1 cellular context compared by ENCODE assay signal in the genomic region with DNA sequence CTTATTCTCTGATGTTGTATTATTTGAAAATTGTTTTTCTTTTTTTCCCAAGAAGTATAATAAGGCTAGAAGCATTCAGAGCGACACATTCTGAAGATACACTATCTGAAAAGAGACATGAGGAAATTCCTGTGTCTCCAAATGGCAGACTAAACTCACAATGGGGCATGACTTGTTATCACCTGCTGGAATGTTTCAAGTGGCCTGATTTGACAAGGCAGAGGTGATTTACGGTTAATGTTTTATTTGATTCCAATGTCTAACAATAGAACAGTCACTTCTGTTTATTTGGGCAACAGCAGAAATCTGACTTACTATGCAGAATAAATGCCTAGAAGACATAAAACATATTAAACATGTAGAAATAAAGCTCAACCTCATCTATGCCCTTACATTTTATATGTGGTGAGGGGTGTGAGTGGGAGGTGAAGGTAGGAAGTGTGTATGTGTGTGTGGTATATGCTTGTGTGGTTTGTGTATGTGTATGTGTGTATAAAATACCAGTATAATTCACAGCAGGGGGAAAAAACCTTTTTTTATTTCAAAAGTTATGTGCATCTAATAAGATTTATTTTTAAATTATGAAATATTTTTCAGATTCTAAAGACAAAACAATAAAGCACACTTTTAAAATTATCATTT.
TF ChIP-seq lines count a peak whose summit lies in the region.

No MANE protein-coding gene starts in this region.

TF ChIP-seq in SK-N-SH, 30 proteins besides CTCF, POLR2A, EP300 and RAD21:
- TF ChIP-seq, protein P1, sequence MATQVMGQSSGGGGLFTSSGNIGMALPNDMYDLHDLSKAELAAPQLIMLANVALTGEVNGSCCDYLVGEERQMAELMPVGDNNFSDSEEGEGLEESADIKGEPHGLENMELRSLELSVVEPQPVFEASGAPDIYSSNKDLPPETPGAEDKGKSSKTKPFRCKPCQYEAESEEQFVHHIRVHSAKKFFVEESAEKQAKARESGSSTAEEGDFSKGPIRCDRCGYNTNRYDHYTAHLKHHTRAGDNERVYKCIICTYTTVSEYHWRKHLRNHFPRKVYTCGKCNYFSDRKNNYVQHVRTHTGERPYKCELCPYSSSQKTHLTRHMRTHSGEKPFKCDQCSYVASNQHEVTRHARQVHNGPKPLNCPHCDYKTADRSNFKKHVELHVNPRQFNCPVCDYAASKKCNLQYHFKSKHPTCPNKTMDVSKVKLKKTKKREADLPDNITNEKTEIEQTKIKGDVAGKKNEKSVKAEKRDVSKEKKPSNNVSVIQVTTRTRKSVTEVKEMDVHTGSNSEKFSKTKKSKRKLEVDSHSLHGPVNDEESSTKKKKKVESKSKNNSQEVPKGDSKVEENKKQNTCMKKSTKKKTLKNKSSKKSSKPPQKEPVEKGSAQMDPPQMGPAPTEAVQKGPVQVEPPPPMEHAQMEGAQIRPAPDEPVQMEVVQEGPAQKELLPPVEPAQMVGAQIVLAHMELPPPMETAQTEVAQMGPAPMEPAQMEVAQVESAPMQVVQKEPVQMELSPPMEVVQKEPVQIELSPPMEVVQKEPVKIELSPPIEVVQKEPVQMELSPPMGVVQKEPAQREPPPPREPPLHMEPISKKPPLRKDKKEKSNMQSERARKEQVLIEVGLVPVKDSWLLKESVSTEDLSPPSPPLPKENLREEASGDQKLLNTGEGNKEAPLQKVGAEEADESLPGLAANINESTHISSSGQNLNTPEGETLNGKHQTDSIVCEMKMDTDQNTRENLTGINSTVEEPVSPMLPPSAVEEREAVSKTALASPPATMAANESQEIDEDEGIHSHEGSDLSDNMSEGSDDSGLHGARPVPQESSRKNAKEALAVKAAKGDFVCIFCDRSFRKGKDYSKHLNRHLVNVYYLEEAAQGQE (IDR thresholded peaks at IDR 0.05; ENCODE audit: low read depth, low read length), result no peak
- TF ChIP-seq FOSL2 (IDR thresholded peaks at IDR 0.05; ENCODE audit: borderline replicate concordance, low read depth), result no peak
- TF ChIP-seq, protein P2, sequence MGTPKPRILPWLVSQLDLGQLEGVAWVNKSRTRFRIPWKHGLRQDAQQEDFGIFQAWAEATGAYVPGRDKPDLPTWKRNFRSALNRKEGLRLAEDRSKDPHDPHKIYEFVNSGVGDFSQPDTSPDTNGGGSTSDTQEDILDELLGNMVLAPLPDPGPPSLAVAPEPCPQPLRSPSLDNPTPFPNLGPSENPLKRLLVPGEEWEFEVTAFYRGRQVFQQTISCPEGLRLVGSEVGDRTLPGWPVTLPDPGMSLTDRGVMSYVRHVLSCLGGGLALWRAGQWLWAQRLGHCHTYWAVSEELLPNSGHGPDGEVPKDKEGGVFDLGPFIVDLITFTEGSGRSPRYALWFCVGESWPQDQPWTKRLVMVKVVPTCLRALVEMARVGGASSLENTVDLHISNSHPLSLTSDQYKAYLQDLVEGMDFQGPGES (IDR thresholded peaks at IDR 0.05; ENCODE audit: low read depth, low read length), result no peak
- TF ChIP-seq CHD2 (IDR thresholded peaks at IDR 0.05; ENCODE audit: low read length, partially characterized antibody), result no peak
- TF ChIP-seq, protein P3, sequence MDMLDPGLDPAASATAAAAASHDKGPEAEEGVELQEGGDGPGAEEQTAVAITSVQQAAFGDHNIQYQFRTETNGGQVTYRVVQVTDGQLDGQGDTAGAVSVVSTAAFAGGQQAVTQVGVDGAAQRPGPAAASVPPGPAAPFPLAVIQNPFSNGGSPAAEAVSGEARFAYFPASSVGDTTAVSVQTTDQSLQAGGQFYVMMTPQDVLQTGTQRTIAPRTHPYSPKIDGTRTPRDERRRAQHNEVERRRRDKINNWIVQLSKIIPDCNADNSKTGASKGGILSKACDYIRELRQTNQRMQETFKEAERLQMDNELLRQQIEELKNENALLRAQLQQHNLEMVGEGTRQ (IDR thresholded peaks at IDR 0.05; ENCODE audit: borderline replicate concordance, low read depth, low read length), result no peak
- TF ChIP-seq, protein P4, sequence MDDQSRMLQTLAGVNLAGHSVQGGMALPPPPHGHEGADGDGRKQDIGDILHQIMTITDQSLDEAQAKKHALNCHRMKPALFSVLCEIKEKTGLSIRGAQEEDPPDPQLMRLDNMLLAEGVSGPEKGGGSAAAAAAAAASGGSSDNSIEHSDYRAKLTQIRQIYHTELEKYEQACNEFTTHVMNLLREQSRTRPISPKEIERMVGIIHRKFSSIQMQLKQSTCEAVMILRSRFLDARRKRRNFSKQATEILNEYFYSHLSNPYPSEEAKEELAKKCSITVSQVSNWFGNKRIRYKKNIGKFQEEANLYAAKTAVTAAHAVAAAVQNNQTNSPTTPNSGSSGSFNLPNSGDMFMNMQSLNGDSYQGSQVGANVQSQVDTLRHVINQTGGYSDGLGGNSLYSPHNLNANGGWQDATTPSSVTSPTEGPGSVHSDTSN (IDR thresholded peaks at IDR 0.05), result no peak
TF ChIP-seq in SK-N-SH: peak in this region for 0.
